30 cellular contexts compared by ENCODE assay signal in genomic region chr11:71979094-71979493, GRCh38.
"Had no signal": no experiment of that assay in that cellular context is flagged by ENCODE, and none has a peak within 500 bp of the region (broad histone marks: within the 10 kb centered on the region; RNA-seq: fewer than 3 reads in every experiment).

No MANE protein-coding gene starts in this region.

- H3K4me3 Mint-ChIP-seq: activated CD4-positive, alpha-beta memory T cell treated with anti-CD3 and anti-CD28 coated beads for 36 hours; activated CD4-positive, alpha-beta T cell treated with anti-CD3 and anti-CD28 coated beads, Interleukin-2, amount 10 ng/mL, durations not matched to agents 24 days and 14 days; activated naive CD4-positive, alpha-beta T cell treated with anti-CD3 and anti-CD28 coated beads, Interleukin-2, amount 10 ng/mL, durations not matched to agents 7 days and 5 days; activated naive CD8-positive, alpha-beta T cell treated with anti-CD3 and anti-CD28 coated beads, Interleukin-2, amount 10 ng/mL, durations not matched to agents 7 days and 5 days; activated T-cell treated with anti-CD3 and anti-CD28 coated beads, Interleukin-2, amount 50 U/mL, for 24 hours; naive thymus-derived CD8-positive, alpha-beta T cell; neural crest cell; stimulated activated effector memory CD8-positive, alpha-beta T cell treated with anti-CD3 and anti-CD28 coated beads, Interleukin-12 subunit alpha, Interleukin-12 subunit beta, amount 100 ng/mL, for 72 hours had no signal

- H3K27me3 Mint-ChIP-seq: activated CD4-positive, alpha-beta memory T cell treated with anti-CD3 and anti-CD28 coated beads for 36 hours; activated CD4-positive, alpha-beta T cell treated with anti-CD3 and anti-CD28 coated beads, Interleukin-2, amount 10 ng/mL, durations not matched to agents 24 days and 14 days; activated naive CD4-positive, alpha-beta T cell treated with anti-CD3 and anti-CD28 coated beads, Interleukin-2, amount 10 ng/mL, durations not matched to agents 7 days and 5 days; activated naive CD8-positive, alpha-beta T cell treated with anti-CD3 and anti-CD28 coated beads, Interleukin-2, amount 10 ng/mL, durations not matched to agents 7 days and 5 days; activated T-cell treated with anti-CD3 and anti-CD28 coated beads, Interleukin-2, amount 50 U/mL, for 24 hours; naive thymus-derived CD8-positive, alpha-beta T cell had no signal

- H3K27ac ChIP-seq: brain microvascular endothelial cell, gastrocnemius medialis, pancreas, prostate gland, sigmoid colon, thoracic aorta, VCaP had no signal

- ATAC-seq: gastrocnemius medialis; left colon; naive thymus-derived CD8-positive, alpha-beta T cell; pancreas; stimulated activated effector memory CD8-positive, alpha-beta T cell treated with anti-CD3 and anti-CD28 coated beads, Interleukin-12 subunit alpha, Interleukin-12 subunit beta, amount 100 ng/mL, for 72 hours had no signal

- H3K27ac Mint-ChIP-seq: activated CD4-positive, alpha-beta memory T cell treated with anti-CD3 and anti-CD28 coated beads for 36 hours; activated CD4-positive, alpha-beta T cell treated with anti-CD3 and anti-CD28 coated beads, Interleukin-2, amount 10 ng/mL, durations not matched to agents 24 days and 14 days; activated naive CD4-positive, alpha-beta T cell treated with anti-CD3 and anti-CD28 coated beads, Interleukin-2, amount 10 ng/mL, durations not matched to agents 7 days and 5 days; activated naive CD8-positive, alpha-beta T cell treated with anti-CD3 and anti-CD28 coated beads, Interleukin-2, amount 10 ng/mL, durations not matched to agents 7 days and 5 days; activated T-cell treated with anti-CD3 and anti-CD28 coated beads, Interleukin-2, amount 50 U/mL, for 24 hours; stimulated activated effector memory CD8-positive, alpha-beta T cell treated with anti-CD3 and anti-CD28 coated beads, Interleukin-12 subunit alpha, Interleukin-12 subunit beta, amount 100 ng/mL, for 72 hours had no signal

- H3K9me3 Mint-ChIP-seq: activated CD4-positive, alpha-beta memory T cell treated with anti-CD3 and anti-CD28 coated beads for 36 hours; activated CD4-positive, alpha-beta T cell treated with anti-CD3 and anti-CD28 coated beads, Interleukin-2, amount 10 ng/mL, durations not matched to agents 24 days and 14 days; activated naive CD4-positive, alpha-beta T cell treated with anti-CD3 and anti-CD28 coated beads, Interleukin-2, amount 10 ng/mL, durations not matched to agents 7 days and 5 days; activated naive CD8-positive, alpha-beta T cell treated with anti-CD3 and anti-CD28 coated beads, Interleukin-2, amount 10 ng/mL, durations not matched to agents 7 days and 5 days; activated T-cell treated with anti-CD3 and anti-CD28 coated beads, Interleukin-2, amount 50 U/mL, for 24 hours; naive thymus-derived CD8-positive, alpha-beta T cell; neural crest cell; stimulated activated effector memory CD8-positive, alpha-beta T cell treated with anti-CD3 and anti-CD28 coated beads, Interleukin-12 subunit alpha, Interleukin-12 subunit beta, amount 100 ng/mL, for 72 hours had no signal

- DNase-seq: activated CD4-positive, alpha-beta memory T cell treated with anti-CD3 and anti-CD28 coated beads for 36 hours; activated CD4-positive, alpha-beta T cell treated with anti-CD3 and anti-CD28 coated beads, Interleukin-2, amount 10 ng/mL, durations not matched to agents 24 days and 14 days; activated CD4-positive, CD25-positive, alpha-beta regulatory T cell treated with anti-CD3 and anti-CD28 coated beads, Interleukin-2, amount 50 U/mL, for 72 hours; activated CD8-positive, alpha-beta memory T cell treated with anti-CD3 and anti-CD28 coated beads, Interleukin-2, amount 50 U/mL, for 4 hours; activated gamma-delta T cell; activated naive CD4-positive, alpha-beta T cell treated with anti-CD3 and anti-CD28 coated beads, Interleukin-2, amount 10 ng/mL, durations not matched to agents 7 days and 5 days; activated naive CD8-positive, alpha-beta T cell treated with anti-CD3 and anti-CD28 coated beads, Interleukin-2, amount 10 ng/mL, durations not matched to agents 7 days and 5 days; activated T-cell treated with anti-CD3 and anti-CD28 coated beads, Interleukin-2, amount 50 U/mL, for 24 hours; brain microvascular endothelial cell; central memory CD4-positive, alpha-beta T cell; dermis blood vessel endothelial cell; effector memory CD4-positive, alpha-beta T cell; gastrocnemius medialis; glutamatergic neuron; islet precursor cell; left colon; mammary epithelial cell; naive thymus-derived CD8-positive, alpha-beta T cell; nucleus accumbens; pancreas; retina; sigmoid colon; small intestine; stimulated activated CD4-positive, alpha-beta T cell treated with anti-CD3 and anti-CD28 coated beads, Interleukin-4, amount 100 ng/mL, for 24 hours; trophoblast cell had no signal

- H3K4me1 Mint-ChIP-seq: activated naive CD4-positive, alpha-beta T cell treated with anti-CD3 and anti-CD28 coated beads, Interleukin-2, amount 10 ng/mL, durations not matched to agents 7 days and 5 days; activated naive CD8-positive, alpha-beta T cell treated with anti-CD3 and anti-CD28 coated beads, Interleukin-2, amount 10 ng/mL, durations not matched to agents 7 days and 5 days; neural crest cell had no signal
